ENCODE assay signal across 1 cellular context in the genomic region with DNA sequence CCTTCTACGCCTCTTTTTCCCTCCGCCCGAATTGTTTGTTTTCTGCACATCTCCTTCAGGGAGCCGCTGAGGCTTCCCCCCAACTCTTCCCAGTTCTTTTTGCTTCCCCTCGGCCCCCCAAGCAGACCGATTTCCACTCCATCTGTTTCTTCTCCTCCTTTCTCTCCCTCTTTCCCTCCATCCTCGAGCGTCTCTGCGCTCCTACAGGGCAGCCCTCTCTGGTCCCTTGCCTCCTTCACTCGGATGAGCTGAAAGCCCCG.
TF ChIP-seq lines count a peak whose summit lies in the region.

No MANE protein-coding gene starts in this region.

TF ChIP-seq in HepG2, 621 proteins besides CTCF, POLR2A, EP300 and RAD21:
- TF ChIP-seq SATB2 (CRISPR knock-in tag; IDR thresholded peaks at IDR 0.05) = no peak
- no peak for TF ChIP-seq KAT2B (IDR thresholded peaks at IDR 0.05; ENCODE audit: borderline replicate concordance, low read depth, low read length)
- TF ChIP-seq, protein P1, sequence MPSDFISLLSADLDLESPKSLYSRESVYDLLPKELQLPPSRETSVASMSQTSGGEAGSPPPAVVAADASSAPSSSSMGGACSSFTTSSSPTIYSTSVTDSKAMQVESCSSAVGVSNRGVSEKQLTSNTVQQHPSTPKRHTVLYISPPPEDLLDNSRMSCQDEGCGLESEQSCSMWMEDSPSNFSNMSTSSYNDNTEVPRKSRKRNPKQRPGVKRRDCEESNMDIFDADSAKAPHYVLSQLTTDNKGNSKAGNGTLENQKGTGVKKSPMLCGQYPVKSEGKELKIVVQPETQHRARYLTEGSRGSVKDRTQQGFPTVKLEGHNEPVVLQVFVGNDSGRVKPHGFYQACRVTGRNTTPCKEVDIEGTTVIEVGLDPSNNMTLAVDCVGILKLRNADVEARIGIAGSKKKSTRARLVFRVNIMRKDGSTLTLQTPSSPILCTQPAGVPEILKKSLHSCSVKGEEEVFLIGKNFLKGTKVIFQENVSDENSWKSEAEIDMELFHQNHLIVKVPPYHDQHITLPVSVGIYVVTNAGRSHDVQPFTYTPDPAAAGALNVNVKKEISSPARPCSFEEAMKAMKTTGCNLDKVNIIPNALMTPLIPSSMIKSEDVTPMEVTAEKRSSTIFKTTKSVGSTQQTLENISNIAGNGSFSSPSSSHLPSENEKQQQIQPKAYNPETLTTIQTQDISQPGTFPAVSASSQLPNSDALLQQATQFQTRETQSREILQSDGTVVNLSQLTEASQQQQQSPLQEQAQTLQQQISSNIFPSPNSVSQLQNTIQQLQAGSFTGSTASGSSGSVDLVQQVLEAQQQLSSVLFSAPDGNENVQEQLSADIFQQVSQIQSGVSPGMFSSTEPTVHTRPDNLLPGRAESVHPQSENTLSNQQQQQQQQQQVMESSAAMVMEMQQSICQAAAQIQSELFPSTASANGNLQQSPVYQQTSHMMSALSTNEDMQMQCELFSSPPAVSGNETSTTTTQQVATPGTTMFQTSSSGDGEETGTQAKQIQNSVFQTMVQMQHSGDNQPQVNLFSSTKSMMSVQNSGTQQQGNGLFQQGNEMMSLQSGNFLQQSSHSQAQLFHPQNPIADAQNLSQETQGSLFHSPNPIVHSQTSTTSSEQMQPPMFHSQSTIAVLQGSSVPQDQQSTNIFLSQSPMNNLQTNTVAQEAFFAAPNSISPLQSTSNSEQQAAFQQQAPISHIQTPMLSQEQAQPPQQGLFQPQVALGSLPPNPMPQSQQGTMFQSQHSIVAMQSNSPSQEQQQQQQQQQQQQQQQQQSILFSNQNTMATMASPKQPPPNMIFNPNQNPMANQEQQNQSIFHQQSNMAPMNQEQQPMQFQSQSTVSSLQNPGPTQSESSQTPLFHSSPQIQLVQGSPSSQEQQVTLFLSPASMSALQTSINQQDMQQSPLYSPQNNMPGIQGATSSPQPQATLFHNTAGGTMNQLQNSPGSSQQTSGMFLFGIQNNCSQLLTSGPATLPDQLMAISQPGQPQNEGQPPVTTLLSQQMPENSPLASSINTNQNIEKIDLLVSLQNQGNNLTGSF (CRISPR knock-in tag; IDR thresholded peaks at IDR 0.05) = no peak
- no peak for TF ChIP-seq NFIB (CRISPR knock-in tag; IDR thresholded peaks at IDR 0.05; ENCODE audit: borderline replicate concordance)
- no peak for TF ChIP-seq SALL2 (CRISPR knock-in tag; IDR thresholded peaks at IDR 0.05)
- no peak for TF ChIP-seq XBP1 (CRISPR knock-in tag; IDR thresholded peaks at IDR 0.05)
- TF ChIP-seq ZBTB20 (CRISPR knock-in tag; IDR thresholded peaks at IDR 0.05; ENCODE audit: borderline replicate concordance, low read depth) = no peak
- TF ChIP-seq ZNF557 (CRISPR knock-in tag; IDR thresholded peaks at IDR 0.05) = no peak
- TF ChIP-seq ISL2 (CRISPR knock-in tag; IDR thresholded peaks at IDR 0.05) = no peak
- TF ChIP-seq ZNF773 (CRISPR knock-in tag; IDR thresholded peaks at IDR 0.05; ENCODE audit: borderline replicate concordance) = no peak
- TF ChIP-seq FOXA3 (CRISPR knock-in tag; IDR thresholded peaks at IDR 0.05) = no peak
